1 cellular context compared by ENCODE assay signal in genomic region chr22:50117168-50117762, GRCh38.
TF ChIP-seq lines count a peak whose summit lies in the region.

No MANE protein-coding gene starts in this region.

TF ChIP-seq in IMR-90, 13 proteins besides CTCF, POLR2A, EP300 and RAD21:
- no peak for TF ChIP-seq NFE2L2 (IDR thresholded peaks at IDR 0.05; ENCODE audit: low read depth, low read length)
- TF ChIP-seq FOS (IDR thresholded peaks at IDR 0.05; ENCODE audit: low read depth, low read length) = no peak
- no peak for TF ChIP-seq CEBPB (IDR thresholded peaks at IDR 0.05; ENCODE audit: low read depth, low read length)
- TF ChIP-seq CHD1 (IDR thresholded peaks at IDR 0.05; ENCODE audit: low read depth, low read length) = no peak
- no peak for TF ChIP-seq SMC3 (IDR thresholded peaks at IDR 0.05; ENCODE audit: low read depth, low read length)
- no peak for TF ChIP-seq MAZ (IDR thresholded peaks at IDR 0.05; ENCODE audit: borderline replicate concordance, low read depth, low read length)
- no peak for TF ChIP-seq MXI1 (IDR thresholded peaks at IDR 0.05; ENCODE audit: borderline replicate concordance, low read depth, low read length)
- TF ChIP-seq RCOR1 (IDR thresholded peaks at IDR 0.05; ENCODE audit: insufficient replicate concordance, low read length) = no peak
